1 cellular context compared by ENCODE assay signal in the genomic region with DNA sequence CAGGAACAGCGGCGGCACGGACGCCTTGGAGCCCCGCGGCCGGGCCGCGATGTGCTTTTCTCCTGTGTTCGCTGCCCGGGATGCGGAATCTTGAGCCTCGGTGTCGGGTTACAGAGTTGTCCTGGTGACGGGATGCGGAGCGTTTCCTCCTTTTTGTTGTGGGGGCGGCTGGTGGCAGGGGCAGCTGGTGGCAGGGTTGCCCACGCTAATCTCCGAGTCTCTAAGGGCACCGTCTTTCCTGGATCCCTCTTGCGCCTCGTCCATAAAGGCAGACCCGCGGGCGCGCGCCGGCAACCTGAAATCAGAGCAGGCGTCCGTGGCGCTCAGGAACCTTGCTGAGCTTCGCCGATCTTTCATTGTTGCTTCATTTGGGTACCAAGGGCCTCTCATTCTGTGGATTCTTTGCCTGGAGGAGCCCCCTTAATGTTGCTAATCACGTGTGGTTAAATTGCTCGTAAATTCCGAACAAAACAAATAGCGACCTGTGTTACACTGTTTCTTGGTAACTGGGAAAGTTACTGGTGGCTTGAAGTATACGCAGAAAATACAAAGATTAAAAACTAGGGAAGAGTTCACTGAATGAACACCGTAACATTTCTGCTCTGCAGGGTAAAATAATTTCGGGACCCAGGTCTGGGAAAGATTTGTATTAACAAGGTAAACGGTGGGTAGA.
TF ChIP-seq lines count a peak whose summit lies in the region.

No MANE protein-coding gene starts in this region.

TF ChIP-seq in WTC11, 78 proteins besides CTCF, POLR2A, EP300 and RAD21 (continued from another document):
- TF ChIP-seq, protein P1, sequence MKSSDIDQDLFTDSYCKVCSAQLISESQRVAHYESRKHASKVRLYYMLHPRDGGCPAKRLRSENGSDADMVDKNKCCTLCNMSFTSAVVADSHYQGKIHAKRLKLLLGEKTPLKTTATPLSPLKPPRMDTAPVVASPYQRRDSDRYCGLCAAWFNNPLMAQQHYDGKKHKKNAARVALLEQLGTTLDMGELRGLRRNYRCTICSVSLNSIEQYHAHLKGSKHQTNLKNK (CRISPR knock-in tag; IDR thresholded peaks at IDR 0.05): no peak
- TF ChIP-seq, protein P2, sequence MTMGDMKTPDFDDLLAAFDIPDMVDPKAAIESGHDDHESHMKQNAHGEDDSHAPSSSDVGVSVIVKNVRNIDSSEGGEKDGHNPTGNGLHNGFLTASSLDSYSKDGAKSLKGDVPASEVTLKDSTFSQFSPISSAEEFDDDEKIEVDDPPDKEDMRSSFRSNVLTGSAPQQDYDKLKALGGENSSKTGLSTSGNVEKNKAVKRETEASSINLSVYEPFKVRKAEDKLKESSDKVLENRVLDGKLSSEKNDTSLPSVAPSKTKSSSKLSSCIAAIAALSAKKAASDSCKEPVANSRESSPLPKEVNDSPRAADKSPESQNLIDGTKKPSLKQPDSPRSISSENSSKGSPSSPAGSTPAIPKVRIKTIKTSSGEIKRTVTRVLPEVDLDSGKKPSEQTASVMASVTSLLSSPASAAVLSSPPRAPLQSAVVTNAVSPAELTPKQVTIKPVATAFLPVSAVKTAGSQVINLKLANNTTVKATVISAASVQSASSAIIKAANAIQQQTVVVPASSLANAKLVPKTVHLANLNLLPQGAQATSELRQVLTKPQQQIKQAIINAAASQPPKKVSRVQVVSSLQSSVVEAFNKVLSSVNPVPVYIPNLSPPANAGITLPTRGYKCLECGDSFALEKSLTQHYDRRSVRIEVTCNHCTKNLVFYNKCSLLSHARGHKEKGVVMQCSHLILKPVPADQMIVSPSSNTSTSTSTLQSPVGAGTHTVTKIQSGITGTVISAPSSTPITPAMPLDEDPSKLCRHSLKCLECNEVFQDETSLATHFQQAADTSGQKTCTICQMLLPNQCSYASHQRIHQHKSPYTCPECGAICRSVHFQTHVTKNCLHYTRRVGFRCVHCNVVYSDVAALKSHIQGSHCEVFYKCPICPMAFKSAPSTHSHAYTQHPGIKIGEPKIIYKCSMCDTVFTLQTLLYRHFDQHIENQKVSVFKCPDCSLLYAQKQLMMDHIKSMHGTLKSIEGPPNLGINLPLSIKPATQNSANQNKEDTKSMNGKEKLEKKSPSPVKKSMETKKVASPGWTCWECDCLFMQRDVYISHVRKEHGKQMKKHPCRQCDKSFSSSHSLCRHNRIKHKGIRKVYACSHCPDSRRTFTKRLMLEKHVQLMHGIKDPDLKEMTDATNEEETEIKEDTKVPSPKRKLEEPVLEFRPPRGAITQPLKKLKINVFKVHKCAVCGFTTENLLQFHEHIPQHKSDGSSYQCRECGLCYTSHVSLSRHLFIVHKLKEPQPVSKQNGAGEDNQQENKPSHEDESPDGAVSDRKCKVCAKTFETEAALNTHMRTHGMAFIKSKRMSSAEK (CRISPR knock-in tag; IDR thresholded peaks at IDR 0.05; ENCODE audit: borderline replicate concordance): no peak
TF ChIP-seq in WTC11: peak in this region for 2.
